In genomic region chr19:45782820-45783785, GRCh38 we compare ENCODE assay signal across 9 cellular contexts. TPM values are rescaled to one million over a fixed set of nuclear protein-coding genes. Genes with fewer than 3 reads are reported as not detected.
DNase-seq lines count a peak whose midpoint lies in the region; ATAC-seq and TF ChIP-seq lines count a peak whose summit lies in the region.
"Had no signal": no experiment of that assay in that cellular context is flagged by ENCODE, and none has a peak within 500 bp of the region (broad histone marks: within the 10 kb centered on the region; RNA-seq: fewer than 3 reads in every experiment).

No MANE protein-coding gene starts in this region.

- WGBS in H9 (ENCODE audit: extremely low coverage, insufficient read length, low lambda C conversion rate): no CpG with 5 or more reads among the region's 26 CpGs

- peaks cover 6% of the 10 kb centered on the region for H3K23me2 ChIP-seq in H9 (ENCODE audit: insufficient read length, low read depth, low read length, poor library complexity, severe bottlenecking)

- H2BK20ac ChIP-seq in H9 (ENCODE audit: low read depth, low read length, poor library complexity, severe bottlenecking): no peak overlapping the region

- TF ChIP-seq CTCF in H9 (conservative IDR thresholded peaks at IDR 0.05): no peak
- TF ChIP-seq CTCF in brain microvascular endothelial cell (IDR thresholded peaks at IDR 0.05; ENCODE audit: low read depth, low read length, missing control alignments): no peak

- no peak overlapping the region for H3K18ac ChIP-seq in H9 (ENCODE audit: insufficient read length, low read depth, low read length)

- peak overlapping the region in 1 of 3 experiments; percentile 94; a peak in 1 of 7 replicates for H3K27ac Mint-ChIP-seq in H9
- H3K27ac Mint-ChIP-seq: activated naive CD8-positive, alpha-beta T cell had no signal

- H2BK12ac ChIP-seq in H9 (ENCODE audit: insufficient read length, low read depth, low read length): no peak overlapping the region

- H2BK15ac ChIP-seq in H9 (ENCODE audit: low read depth, low read length): no peak overlapping the region

- H3T11ph ChIP-seq in H9 (ENCODE audit: low read length): no peak overlapping the region

- H2BK120ac ChIP-seq in H9 (ENCODE audit: low read depth, low read length, poor library complexity, severe bottlenecking): no peak overlapping the region

- H3K14ac ChIP-seq in H9 (ENCODE audit: insufficient read depth, low read length): no peak overlapping the region

- peak overlapping the region in 1 of 2 experiments; percentile 35; a peak in 1 of 5 replicates for H3K4me3 Mint-ChIP-seq in H9
- H3K4me3 Mint-ChIP-seq: activated naive CD8-positive, alpha-beta T cell had no signal

- H3K4ac ChIP-seq in H9 (ENCODE audit: low read depth, low read length): no peak overlapping the region

- H3K27me3 ChIP-seq in H9 (ENCODE audit: insufficient read depth, low read length) (no peaks in the 10 kb centered on the region; the same call in 1 of the 2 replicates), brain microvascular endothelial cell (replicated peaks) (no peaks in the 10 kb centered on the region), stomach smooth muscle (ENCODE audit: control insufficient read depth in 1 of 2, insufficient read depth in 2 of 2, low read length in 2 of 2) (no peaks in the 10 kb centered on the region)

- H4K20me1 ChIP-seq in H9 (ENCODE audit: control insufficient read depth, insufficient read depth, insufficient read length): no peaks in the 10 kb centered on the region

- H4K91ac ChIP-seq in H9 (ENCODE audit: insufficient read length, low read depth, low read length): no peak overlapping the region

- H3K36me3 ChIP-seq in brain microvascular endothelial cell (replicated peaks): peaks cover 46% of the 10 kb centered on the region
- H3K36me3 ChIP-seq in stomach smooth muscle (ENCODE audit: control insufficient read depth in 2 of 2, insufficient read depth in 2 of 2, low read length in 2 of 2): peaks cover 9 to 20% of the 10 kb centered on the region in 2 donors

- no peak overlapping the region for H2AK5ac ChIP-seq in H9 (ENCODE audit: insufficient read length, low read length)

- H3K9me3 Mint-ChIP-seq in H9: no peaks in the 10 kb centered on the region

- H3K9ac ChIP-seq in H9 (ENCODE audit: extremely low read depth, insufficient read length, low read length): no peak overlapping the region
- H3K9ac ChIP-seq in stomach smooth muscle (ENCODE audit: low read length in 2 of 2): peak overlapping the region; percentile 51 to 64

- H3K4me2 ChIP-seq in H9 (ENCODE audit: insufficient read depth, insufficient read length, low read length): no peak overlapping the region

- no peaks in the 10 kb centered on the region for H3K79me2 ChIP-seq in H9 (ENCODE audit: insufficient read depth, low read length)

- H2AFZ ChIP-seq in H9 (ENCODE audit: low read length): no peak overlapping the region

- no peak overlapping the region for H3K27ac ChIP-seq in H9 (ENCODE audit: insufficient read length, low read depth, low read length)
- peak overlapping the region; percentile 35 for H3K27ac ChIP-seq in brain microvascular endothelial cell
- H3K27ac ChIP-seq in stomach smooth muscle (ENCODE audit: low read length): peak overlapping the region; percentile 86

- peak; percentile 36 for DNase-seq in H9
- peak; percentile 28 for DNase-seq in brain microvascular endothelial cell
- DNase-seq in iPS-NIHi11 (ENCODE audit: low spot score): peak; percentile 46
- no peak for DNase-seq in iPS-NIHi7 (ENCODE audit: extremely low spot score)
- no peak for DNase-seq in NCI-H1694 treated with DMSO at 0.1 percent for 48 hours (lab: John Stamatoyannopoulos, UW)
- no peak for DNase-seq in putamen (ENCODE audit: low spot score)

- H4K8ac ChIP-seq in H9 (replicated peaks; ENCODE audit: insufficient read length, low read depth, low read length): no peak overlapping the region

- H4K5ac ChIP-seq in H9 (ENCODE audit: insufficient read length, low read depth, low read length): no peak overlapping the region

- H3K4me3 ChIP-seq in brain microvascular endothelial cell (ENCODE audit: low read depth, low read length) (peak overlapping the region; percentile 12), stomach smooth muscle (ENCODE audit: low read length in 2 of 2) (peak overlapping the region; percentile 48 to 95)

- no peaks in the 10 kb centered on the region for H3K9me3 ChIP-seq in H9 (ENCODE audit: control insufficient read depth, low read depth, low read length)
- H3K9me3 ChIP-seq in stomach smooth muscle (ENCODE audit: control insufficient read depth in 2 of 2, low read length in 2 of 2): no peaks in the 10 kb centered on the region

- peaks cover 18% of the 10 kb centered on the region for H3K27me3 Mint-ChIP-seq in H9 (ENCODE audit: low read depth)

- ATAC-seq in GM21390 (IDR thresholded peaks at IDR 0.05; ENCODE audit: unreplicated experiment): no peak

- in situ Hi-C loops in brain microvascular endothelial cell (cut with HindIII; ENCODE audit: low pct_ligation_motif_present, low sequenced_read_pairs): no loop called here

- peaks cover 14 to 43% (median 37%) of the 10 kb centered on the region in 3 experiments for H3K36me3 Mint-ChIP-seq in H9 (ENCODE audit: insufficient read depth in 1 of 3, low read depth in 3 of 3)

- H3K56ac ChIP-seq in H9 (ENCODE audit: insufficient read length, low read depth, low read length): no peak overlapping the region

- no peaks in the 10 kb centered on the region for H3K79me1 ChIP-seq in H9 (ENCODE audit: insufficient read depth, low read depth, low read length, poor library complexity, severe bottlenecking)

- H3K23ac ChIP-seq in H9 (ENCODE audit: insufficient read length, low read depth, low read length): no peak overlapping the region

- peaks cover 3% of the 10 kb centered on the region; the same call in 1 of the 2 replicates for H3K4me1 ChIP-seq in H9 (ENCODE audit: insufficient read depth, low read length)
- peaks cover 63% of the 10 kb centered on the region for H3K4me1 ChIP-seq in stomach smooth muscle (ENCODE audit: control insufficient read depth, insufficient read depth, low read length)

- H3K4me1 Mint-ChIP-seq in H9: peaks cover 23 to 42% of the 10 kb centered on the region in 2 experiments

- no peak overlapping the region for H2BK5ac ChIP-seq in H9 (ENCODE audit: insufficient read length, low read length)

RNA-seq across cellular contexts. Expression of gene DMPK, which starts 0.8 kb away (rescaled TPM):
- total RNA-seq in H9 (2021): 63.9 and 67.4 TPM in 2 replicates

RNA-seq across cellular contexts. Expression of gene DMWD, which starts 9.5 kb away (rescaled TPM):
- total RNA-seq in H9 (2021): 70.7 and 75.1 TPM in 2 replicates

RNA-seq across cellular contexts. Expression of gene SIX5, which starts 14.1 kb away (rescaled TPM):
- total RNA-seq in H9 (2021): 41.6 and 41.7 TPM in 2 replicates

RNA-seq across cellular contexts. Expression of gene RSPH6A, which starts 32.0 kb away (rescaled TPM):
- total RNA-seq in H9 (2021): 0.29 and 0.55 TPM in 2 replicates

RNA-seq across cellular contexts. Expression of gene MEIOSIN, which starts 49.9 kb away (rescaled TPM):
- 0.07 TPM in 1 of 2 replicates, not detected in the other for total RNA-seq in H9 (2021)

Comparison
In these comparisons a context has a peak if more than half of its experiments do, and no peak if none do; other contexts are left out.
1. DNase-seq: peak in H9 (single experiment), brain microvascular endothelial cell (single experiment) and iPS-NIHi11 (single experiment); none in iPS-NIHi7 (single experiment), NCI-H1694 treated with DMSO at 0.1 percent for 48 hours (single experiment) and putamen (single experiment).